ENCODE assay signal across 9 cellular contexts in genomic region chr12:110739894-110740293, GRCh38. TPM values are rescaled to one million over a fixed set of nuclear protein-coding genes. Genes with fewer than 3 reads are reported as not detected.
DNase-seq lines count a peak whose midpoint lies in the region; ATAC-seq and TF ChIP-seq lines count a peak whose summit lies in the region.
"Had no signal": no experiment of that assay in that cellular context is flagged by ENCODE, and none has a peak within 500 bp of the region (broad histone marks: within the 10 kb centered on the region; RNA-seq: fewer than 3 reads in every experiment).

No MANE protein-coding gene starts in this region.

- no peaks in the 10 kb centered on the region for H3K9me3 ChIP-seq in Caco-2
- no peaks in the 10 kb centered on the region for H3K9me3 ChIP-seq in osteoblast (ENCODE audit: low read depth, low read length)

- BruUV-seq in Caco-2 (replicated peaks; lab: Mats Ljungman, UMichigan) = no TSS peak

- H3K27me3 ChIP-seq in Caco-2 (replicated peaks; ENCODE audit: control insufficient read depth, insufficient read depth, low read length) (no peaks in the 10 kb centered on the region), osteoblast (ENCODE audit: insufficient read depth, low read length) (no peaks in the 10 kb centered on the region)

- TF ChIP-seq CTCF in Caco-2 (IDR thresholded peaks at IDR 0.05; ENCODE audit: insufficient read depth in 1 of 2, low read depth in 1 of 2, low read length in 1 of 2, severe bottlenecking in 1 of 2, unreplicated experiment in 1 of 2) (no peak), choroid plexus epithelial cell (conservative IDR thresholded peaks at IDR 0.05; ENCODE audit: low read depth, low read length) (no peak), osteoblast (IDR thresholded peaks at IDR 0.05; ENCODE audit: extremely low read depth, low read depth, low read length) (no peak)

- no peak overlapping the region for H3K27ac ChIP-seq in osteoblast (ENCODE audit: low read depth, low read length)

- H3K36me3 Mint-ChIP-seq in Caco-2 (ENCODE audit: insufficient read depth, unreplicated experiment) (peaks cover 52% of the 10 kb centered on the region), IgD-negative memory B cell (peaks cover 1% of the 10 kb centered on the region)

- H3K4me3 Mint-ChIP-seq in Caco-2 (ENCODE audit: unreplicated experiment) (peak overlapping the region; percentile 39), IgD-negative memory B cell (peak overlapping the region; percentile 59 to 100 (median 94))

- no peak for ATAC-seq in HG02870 (IDR thresholded peaks at IDR 0.05; ENCODE audit: unreplicated experiment)

- POLR2A ChIA-PET in Caco-2 (lab: Charles Lee) = no interaction called here

- H3K79me2 ChIP-seq in osteoblast (ENCODE audit: insufficient read depth, low read length) = peaks cover 78% of the 10 kb centered on the region

- no peak overlapping the region for H2AFZ ChIP-seq in osteoblast (ENCODE audit: low read length)

- no peak overlapping the region for H3K4me3 ChIP-seq in Caco-2 (ENCODE audit: low read depth, low read length)
- H3K4me3 ChIP-seq in choroid plexus epithelial cell (ENCODE audit: low read depth, low read length) = peak overlapping the region; percentile 3
- H3K4me3 ChIP-seq in osteoblast (ENCODE audit: insufficient read depth, low read length) = no peak overlapping the region

- H3K27me3 Mint-ChIP-seq in Caco-2 (ENCODE audit: insufficient read depth, unreplicated experiment) (no peaks in the 10 kb centered on the region), IgD-negative memory B cell (no peaks in the 10 kb centered on the region)

- peaks cover 13% of the 10 kb centered on the region for H3K4me1 Mint-ChIP-seq in Caco-2 (ENCODE audit: low read depth, unreplicated experiment)
- H3K4me1 Mint-ChIP-seq in IgD-negative memory B cell = peaks cover 37 to 54% (median 45%) of the 10 kb centered on the region in 3 donors

- H3K4me2 ChIP-seq in osteoblast (ENCODE audit: insufficient read depth, low read length) = peak overlapping the region; percentile 96

- peaks cover 22% of the 10 kb centered on the region; the same call in 1 of the 2 replicates for H3K4me1 ChIP-seq in Caco-2
- H3K4me1 ChIP-seq in osteoblast (ENCODE audit: insufficient read depth, low read length) = peaks cover 62% of the 10 kb centered on the region

- no peak overlapping the region for H3K27ac Mint-ChIP-seq in Caco-2 (ENCODE audit: unreplicated experiment)
- H3K27ac Mint-ChIP-seq in IgD-negative memory B cell = peak overlapping the region in 2 of 3 donors; percentile 96 to 99

- CTCF ChIA-PET in Caco-2 (lab: Charles Lee) = no interaction called here

- peaks cover 4% of the 10 kb centered on the region for H3K36me3 ChIP-seq in Caco-2 (ENCODE audit: control insufficient read depth, insufficient read depth, low read length)
- no peaks in the 10 kb centered on the region for H3K36me3 ChIP-seq in osteoblast (ENCODE audit: insufficient read depth, low read length)

- H3K9me3 Mint-ChIP-seq in Caco-2 (ENCODE audit: unreplicated experiment) = no peaks in the 10 kb centered on the region
- no peaks in the 10 kb centered on the region for H3K9me3 Mint-ChIP-seq in IgD-negative memory B cell

- peaks cover 60% of the 10 kb centered on the region for H4K20me1 ChIP-seq in osteoblast (ENCODE audit: insufficient read depth, low read length)

- DNase-seq in Caco-2 = no peak
- DNase-seq in choroid plexus epithelial cell (ENCODE audit: low read depth) = no peak
- DNase-seq in osteoblast (ENCODE audit: insufficient read length, low spot score, missing footprints) = no peak
- DNase-seq in NCI-H2196 (lab: John Stamatoyannopoulos, UW; ENCODE audit: unreplicated experiment) = no peak
- DNase-seq in NCI-H1417 treated with DMSO at 0.1 percent for 48 hours (lab: John Stamatoyannopoulos, UW) = no peak
- no peak for DNase-seq in globus pallidus (ENCODE audit: low spot score)
- DNase-seq: NCI-H526 treated with DMSO at 0.1 percent for 48 hours had no signal

- intact Hi-C loops in Caco-2 (cut with micrococcal nuclease; ENCODE audit: unreplicated experiment) = loop anchor here (5.0 to 10.0 kb wide), 2 partner anchors 85 to 1168 kb away; partner anchors contain the start of genes MMAB and MVK

RNA-seq across cellular contexts. Expression of gene PPP1CC, which starts 2.8 kb away (rescaled TPM):
- total RNA-seq in Caco-2 (2022) (202 and 213 TPM in 2 replicates), osteoblast (107 and 114 TPM in 2 replicates)
- 184 TPM for polyA plus RNA-seq in IgD-negative memory B cell

RNA-seq across cellular contexts. Expression of gene HVCN1, which starts 51.0 kb away (rescaled TPM):
- 0.23 TPM in 1 of 2 replicates, not detected in the other for total RNA-seq in Caco-2 (2022)
- 441 TPM for polyA plus RNA-seq in IgD-negative memory B cell
- total RNA-seq in osteoblast = 2.1 and 2.9 TPM in 2 replicates
